Comparison of ENCODE assay signal across 1 cellular context in the genomic region with DNA sequence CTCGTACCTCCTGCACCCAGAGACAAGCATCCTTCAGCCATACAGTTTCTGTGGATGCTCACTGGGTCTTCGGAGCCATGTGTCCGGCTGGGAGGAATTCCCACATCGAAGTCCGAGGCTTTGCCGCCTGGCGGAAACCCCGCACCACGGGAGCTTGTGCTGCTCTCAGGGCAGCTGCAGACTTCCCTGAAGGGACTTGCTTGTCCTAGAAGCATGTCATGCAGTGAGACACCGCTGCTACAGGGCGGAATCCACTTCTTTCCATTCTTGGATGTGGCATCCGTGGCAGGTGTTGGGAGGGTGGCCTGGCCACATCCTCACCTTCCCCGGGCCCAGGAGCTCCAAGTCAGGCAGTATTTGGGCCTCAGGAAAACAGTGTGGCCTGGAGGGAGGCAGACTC.
TF ChIP-seq lines count a peak whose summit lies in the region.

No MANE protein-coding gene starts in this region.

TF ChIP-seq in HepG2, 621 proteins besides CTCF, POLR2A, EP300 and RAD21 (continued from another document):
- TF ChIP-seq, protein P1, sequence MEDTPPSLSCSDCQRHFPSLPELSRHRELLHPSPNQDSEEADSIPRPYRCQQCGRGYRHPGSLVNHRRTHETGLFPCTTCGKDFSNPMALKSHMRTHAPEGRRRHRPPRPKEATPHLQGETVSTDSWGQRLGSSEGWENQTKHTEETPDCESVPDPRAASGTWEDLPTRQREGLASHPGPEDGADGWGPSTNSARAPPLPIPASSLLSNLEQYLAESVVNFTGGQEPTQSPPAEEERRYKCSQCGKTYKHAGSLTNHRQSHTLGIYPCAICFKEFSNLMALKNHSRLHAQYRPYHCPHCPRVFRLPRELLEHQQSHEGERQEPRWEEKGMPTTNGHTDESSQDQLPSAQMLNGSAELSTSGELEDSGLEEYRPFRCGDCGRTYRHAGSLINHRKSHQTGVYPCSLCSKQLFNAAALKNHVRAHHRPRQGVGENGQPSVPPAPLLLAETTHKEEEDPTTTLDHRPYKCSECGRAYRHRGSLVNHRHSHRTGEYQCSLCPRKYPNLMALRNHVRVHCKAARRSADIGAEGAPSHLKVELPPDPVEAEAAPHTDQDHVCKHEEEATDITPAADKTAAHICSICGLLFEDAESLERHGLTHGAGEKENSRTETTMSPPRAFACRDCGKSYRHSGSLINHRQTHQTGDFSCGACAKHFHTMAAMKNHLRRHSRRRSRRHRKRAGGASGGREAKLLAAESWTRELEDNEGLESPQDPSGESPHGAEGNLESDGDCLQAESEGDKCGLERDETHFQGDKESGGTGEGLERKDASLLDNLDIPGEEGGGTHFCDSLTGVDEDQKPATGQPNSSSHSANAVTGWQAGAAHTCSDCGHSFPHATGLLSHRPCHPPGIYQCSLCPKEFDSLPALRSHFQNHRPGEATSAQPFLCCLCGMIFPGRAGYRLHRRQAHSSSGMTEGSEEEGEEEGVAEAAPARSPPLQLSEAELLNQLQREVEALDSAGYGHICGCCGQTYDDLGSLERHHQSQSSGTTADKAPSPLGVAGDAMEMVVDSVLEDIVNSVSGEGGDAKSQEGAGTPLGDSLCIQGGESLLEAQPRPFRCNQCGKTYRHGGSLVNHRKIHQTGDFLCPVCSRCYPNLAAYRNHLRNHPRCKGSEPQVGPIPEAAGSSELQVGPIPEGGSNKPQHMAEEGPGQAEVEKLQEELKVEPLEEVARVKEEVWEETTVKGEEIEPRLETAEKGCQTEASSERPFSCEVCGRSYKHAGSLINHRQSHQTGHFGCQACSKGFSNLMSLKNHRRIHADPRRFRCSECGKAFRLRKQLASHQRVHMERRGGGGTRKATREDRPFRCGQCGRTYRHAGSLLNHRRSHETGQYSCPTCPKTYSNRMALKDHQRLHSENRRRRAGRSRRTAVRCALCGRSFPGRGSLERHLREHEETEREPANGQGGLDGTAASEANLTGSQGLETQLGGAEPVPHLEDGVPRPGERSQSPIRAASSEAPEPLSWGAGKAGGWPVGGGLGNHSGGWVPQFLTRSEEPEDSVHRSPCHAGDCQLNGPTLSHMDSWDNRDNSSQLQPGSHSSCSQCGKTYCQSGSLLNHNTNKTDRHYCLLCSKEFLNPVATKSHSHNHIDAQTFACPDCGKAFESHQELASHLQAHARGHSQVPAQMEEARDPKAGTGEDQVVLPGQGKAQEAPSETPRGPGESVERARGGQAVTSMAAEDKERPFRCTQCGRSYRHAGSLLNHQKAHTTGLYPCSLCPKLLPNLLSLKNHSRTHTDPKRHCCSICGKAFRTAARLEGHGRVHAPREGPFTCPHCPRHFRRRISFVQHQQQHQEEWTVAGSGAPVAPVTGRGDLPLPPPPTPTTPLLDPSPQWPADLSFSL (CRISPR knock-in tag; IDR thresholded peaks at IDR 0.05) = no peak
- TF ChIP-seq BRF2 (CRISPR knock-in tag; IDR thresholded peaks at IDR 0.05) = no peak
- TF ChIP-seq JDP2 (CRISPR knock-in tag; IDR thresholded peaks at IDR 0.05; ENCODE audit: borderline replicate concordance) = no peak
- TF ChIP-seq PLRG1 (conservative IDR thresholded peaks at IDR 0.05) = no peak
- no peak for TF ChIP-seq NFATC3 (CRISPR knock-in tag; IDR thresholded peaks at IDR 0.05)
- no peak for TF ChIP-seq ZNF460 (CRISPR knock-in tag; IDR thresholded peaks at IDR 0.05; ENCODE audit: borderline replicate concordance)
- 0 out of 2 replicates have a peak, but pooled peaks have one; percentile 10 for TF ChIP-seq ZNF737 (CRISPR knock-in tag; IDR thresholded peaks at IDR 0.05; ENCODE audit: borderline replicate concordance)
- TF ChIP-seq ZNF407 (CRISPR knock-in tag; IDR thresholded peaks at IDR 0.05; ENCODE audit: not compliant biosample characterization) = no peak
- TF ChIP-seq ZNF678 (CRISPR knock-in tag; IDR thresholded peaks at IDR 0.05) = no peak
- no peak for TF ChIP-seq IRX3 (CRISPR knock-in tag; IDR thresholded peaks at IDR 0.05; ENCODE audit: borderline replicate concordance, low read depth)
- TF ChIP-seq, protein P2, sequence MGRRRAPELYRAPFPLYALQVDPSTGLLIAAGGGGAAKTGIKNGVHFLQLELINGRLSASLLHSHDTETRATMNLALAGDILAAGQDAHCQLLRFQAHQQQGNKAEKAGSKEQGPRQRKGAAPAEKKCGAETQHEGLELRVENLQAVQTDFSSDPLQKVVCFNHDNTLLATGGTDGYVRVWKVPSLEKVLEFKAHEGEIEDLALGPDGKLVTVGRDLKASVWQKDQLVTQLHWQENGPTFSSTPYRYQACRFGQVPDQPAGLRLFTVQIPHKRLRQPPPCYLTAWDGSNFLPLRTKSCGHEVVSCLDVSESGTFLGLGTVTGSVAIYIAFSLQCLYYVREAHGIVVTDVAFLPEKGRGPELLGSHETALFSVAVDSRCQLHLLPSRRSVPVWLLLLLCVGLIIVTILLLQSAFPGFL (CRISPR knock-in tag; IDR thresholded peaks at IDR 0.05) = no peak
- no peak for TF ChIP-seq SRSF9 (IDR thresholded peaks at IDR 0.05; ENCODE audit: borderline replicate concordance, insufficient read depth, low read depth, low read length, poor library complexity, severe bottlenecking)
- TF ChIP-seq MLX (CRISPR knock-in tag; IDR thresholded peaks at IDR 0.05) = no peak
- TF ChIP-seq AGO2 (optimal IDR thresholded peaks at IDR 0.05; ENCODE audit: low read depth, low read length) = peak; percentile 60
- 0 out of 2 replicates have a peak, but pooled peaks have one; percentile 29 for TF ChIP-seq EED (CRISPR knock-in tag; IDR thresholded peaks at IDR 0.05)
- TF ChIP-seq ZNF605 (CRISPR knock-in tag; IDR thresholded peaks at IDR 0.05) = no peak
- TF ChIP-seq KMT2B (CRISPR knock-in tag; IDR thresholded peaks at IDR 0.05) = no peak
- TF ChIP-seq GABPB1 (CRISPR knock-in tag; IDR thresholded peaks at IDR 0.05) = no peak
- TF ChIP-seq, protein P3, sequence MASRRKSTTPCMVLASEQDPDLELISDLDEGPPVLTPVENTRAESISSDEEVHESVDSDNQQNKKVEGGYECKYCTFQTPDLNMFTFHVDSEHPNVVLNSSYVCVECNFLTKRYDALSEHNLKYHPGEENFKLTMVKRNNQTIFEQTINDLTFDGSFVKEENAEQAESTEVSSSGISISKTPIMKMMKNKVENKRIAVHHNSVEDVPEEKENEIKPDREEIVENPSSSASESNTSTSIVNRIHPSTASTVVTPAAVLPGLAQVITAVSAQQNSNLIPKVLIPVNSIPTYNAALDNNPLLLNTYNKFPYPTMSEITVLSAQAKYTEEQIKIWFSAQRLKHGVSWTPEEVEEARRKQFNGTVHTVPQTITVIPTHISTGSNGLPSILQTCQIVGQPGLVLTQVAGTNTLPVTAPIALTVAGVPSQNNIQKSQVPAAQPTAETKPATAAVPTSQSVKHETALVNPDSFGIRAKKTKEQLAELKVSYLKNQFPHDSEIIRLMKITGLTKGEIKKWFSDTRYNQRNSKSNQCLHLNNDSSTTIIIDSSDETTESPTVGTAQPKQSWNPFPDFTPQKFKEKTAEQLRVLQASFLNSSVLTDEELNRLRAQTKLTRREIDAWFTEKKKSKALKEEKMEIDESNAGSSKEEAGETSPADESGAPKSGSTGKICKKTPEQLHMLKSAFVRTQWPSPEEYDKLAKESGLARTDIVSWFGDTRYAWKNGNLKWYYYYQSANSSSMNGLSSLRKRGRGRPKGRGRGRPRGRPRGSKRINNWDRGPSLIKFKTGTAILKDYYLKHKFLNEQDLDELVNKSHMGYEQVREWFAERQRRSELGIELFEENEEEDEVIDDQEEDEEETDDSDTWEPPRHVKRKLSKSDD (CRISPR knock-in tag; IDR thresholded peaks at IDR 0.05; ENCODE audit: low read depth) = no peak
- TF ChIP-seq ZNF687 (CRISPR knock-in tag; IDR thresholded peaks at IDR 0.05) = peak; percentile 40
